8 cellular contexts compared by ENCODE assay signal in genomic region chr6:33248932-33249731, GRCh38. TPM values are rescaled to one million over a fixed set of nuclear protein-coding genes. Genes with fewer than 3 reads are reported as not detected.
DNase-seq lines count a peak whose midpoint lies in the region; ATAC-seq and TF ChIP-seq lines count a peak whose summit lies in the region.

No MANE protein-coding gene starts in this region.

- peak overlapping the region; percentile 74 for H3K4me3 ChIP-seq in Jurkat, Clone E6-1 (ENCODE audit: low read length)
- H3K4me3 ChIP-seq in PC-9, result peak overlapping the region; percentile 69
- H3K4me3 ChIP-seq in muscle layer of colon (ENCODE audit: low read depth in 1 of 2, low read length in 2 of 2), result peak overlapping the region; percentile 51 to 87

- POLR2A ChIA-PET in PC-9 (lab: Charles Lee; ENCODE audit: unreplicated experiment), result interaction anchor here (0.6 kb wide), 2 partner anchors 49 to 277 kb away, joined by 4 to 5 read pairs; no protein-coding TSS in a partner anchor

- H3K79me2 ChIP-seq in PC-9 (ENCODE audit: low read depth), result no peaks in the 10 kb centered on the region

- DNase-seq in DMS153 treated with DMSO at 0.1 percent for 48 hours (lab: John Stamatoyannopoulos, UW; ENCODE audit: unreplicated experiment), result peak; percentile 98
- DNase-seq in Jurkat, Clone E6-1 (ENCODE audit: low read depth, low spot score), result peak; percentile 99
- DNase-seq in PC-9, result peak; percentile 95 to 97
- peak; percentile 96 to 98 for DNase-seq in activated T-cell treated with anti-CD3 and anti-CD28 coated beads, Interleukin-2, amount 50 U/mL, for 48 hours
- DNase-seq in stimulated activated CD8-positive, alpha-beta memory T cell treated with anti-CD3 and anti-CD28 coated beads, Interleukin-7, amount 100 ng/mL, for 24 hours (ENCODE audit: low read depth), result peak; percentile 89

- CTCF ChIA-PET in PC-9 (lab: Charles Lee), result interaction anchor here (0.6 to 0.9 kb wide), 5 partner anchors 11 to 432 kb away, joined by 3 to 10 read pairs (median 4); partner anchors contain the start of genes HLA-DOB and WDR46

- peaks cover 12% of the 10 kb centered on the region; the same call in 1 of the 2 replicates for H3K36me3 ChIP-seq in PC-9 (ENCODE audit: low read depth)
- peaks cover 11% of the 10 kb centered on the region for H3K36me3 ChIP-seq in muscle layer of colon (ENCODE audit: insufficient read depth, low read length)

- H4K20me1 ChIP-seq in PC-9 (ENCODE audit: insufficient read depth), result no peaks in the 10 kb centered on the region

- peak overlapping the region; percentile 94 for H3K4me2 ChIP-seq in PC-9

- H3K9me3 ChIP-seq in PC-9 (ENCODE audit: insufficient read depth, low read depth) (no peaks in the 10 kb centered on the region), muscle layer of colon (ENCODE audit: low read length) (no peaks in the 10 kb centered on the region)

- peak overlapping the region; percentile 94 for H3K9ac ChIP-seq in muscle layer of colon (ENCODE audit: low read length)

- intact Hi-C loops in PC-9 (cut with micrococcal nuclease; ENCODE audit: unreplicated experiment), result loop anchor here (1.0 to 5.0 kb wide), 6 partner anchors 48 to 411 kb away; partner anchors contain the start of genes RXRB, SLC39A7 and TAP2

- H3F3A ChIP-seq in PC-9 (ENCODE audit: insufficient read depth, low read depth), result peaks cover 34% of the 10 kb centered on the region

- H3K27ac ChIP-seq in PC-9, result peak overlapping the region; percentile 66
- peak overlapping the region; percentile 96 for H3K27ac ChIP-seq in muscle layer of colon (ENCODE audit: low read depth, low read length)

- TF ChIP-seq CTCF in PC-9 (conservative IDR thresholded peaks at IDR 0.05), result no peak

- H3K9me2 ChIP-seq in PC-9 (ENCODE audit: insufficient read depth), result no peaks in the 10 kb centered on the region

- no TSS peak for BruUV-seq in PC-9 (replicated peaks; lab: Mats Ljungman, UMichigan)

- peaks cover 28% of the 10 kb centered on the region for H3K4me1 ChIP-seq in PC-9 (replicated peaks; ENCODE audit: insufficient read depth)
- peaks cover 24% of the 10 kb centered on the region for H3K4me1 ChIP-seq in muscle layer of colon (ENCODE audit: insufficient read depth, low read length)

- peaks cover 16% of the 10 kb centered on the region for H3K27me3 ChIP-seq in PC-9 (ENCODE audit: insufficient read depth, low read depth)
- no peaks in the 10 kb centered on the region for H3K27me3 ChIP-seq in muscle layer of colon (ENCODE audit: control insufficient read depth in 1 of 2, insufficient read depth in 2 of 2, low read length in 2 of 2)

- ATAC-seq in GM21619 (IDR thresholded peaks at IDR 0.05; ENCODE audit: unreplicated experiment) (peak; percentile 82), esophagus mucosa (peak; percentile 96)

- H2AFZ ChIP-seq in PC-9, result peak overlapping the region; percentile 81

RNA-seq across cellular contexts. Expression of gene VPS52, which starts 22.5 kb away (rescaled TPM):
- 71.1 TPM for polyA plus RNA-seq in Jurkat, Clone E6-1 (2012; ENCODE audit: insufficient read depth, insufficient read length)
- total RNA-seq in PC-9 (2021) (46.2 and 48.3 TPM in 2 replicates), esophagus mucosa (38.8 TPM)

RNA-seq across cellular contexts. Expression of gene RPS18, which starts 22.7 kb away (rescaled TPM):
- polyA plus RNA-seq in Jurkat, Clone E6-1 (2012; ENCODE audit: insufficient read depth, insufficient read length), result 4,737 TPM
- total RNA-seq in PC-9 (2021) (2,057 and 2,442 TPM in 2 replicates), esophagus mucosa (3,499 TPM)

RNA-seq across cellular contexts. Expression of gene B3GALT4, which starts 27.8 kb away (rescaled TPM):
- 6.0 TPM for polyA plus RNA-seq in Jurkat, Clone E6-1 (2012; ENCODE audit: insufficient read depth, insufficient read length)
- total RNA-seq in PC-9 (2021), result 10.3 and 12.8 TPM in 2 replicates
- 16.9 TPM for total RNA-seq in esophagus mucosa

RNA-seq across cellular contexts. Expression of gene WDR46, which starts 39.9 kb away (rescaled TPM):
- polyA plus RNA-seq in Jurkat, Clone E6-1 (2012; ENCODE audit: insufficient read depth, insufficient read length), result 117 TPM
- total RNA-seq in PC-9 (2021), result 52.4 and 59.6 TPM in 2 replicates
- total RNA-seq in esophagus mucosa, result 31.5 TPM

RNA-seq across cellular contexts. Expression of gene PFDN6, which starts 40.3 kb away (rescaled TPM):
- polyA plus RNA-seq in Jurkat, Clone E6-1 (2012; ENCODE audit: insufficient read depth, insufficient read length), result 218 TPM
- 51.5 and 57.2 TPM in 2 replicates for total RNA-seq in PC-9 (2021)
- 39.9 TPM for total RNA-seq in esophagus mucosa

Comparison
In these comparisons a context has a peak if more than half of its experiments do, and no peak if none do; other contexts are left out.
1. Peak in every context shown above with its lines: DNase-seq, ATAC-seq, H3K4me3 ChIP-seq and H3K27ac ChIP-seq.